Comparison of ENCODE assay signal across 1 cellular context in genomic region chr3:66344391-66344811, GRCh38.
TF ChIP-seq lines count a peak whose summit lies in the region.

No MANE protein-coding gene starts in this region.

TF ChIP-seq in SK-N-SH, 30 proteins besides CTCF, POLR2A, EP300 and RAD21 (continued from another document):
- no peak for TF ChIP-seq EZH2phosphoT487 (IDR thresholded peaks at IDR 0.05; ENCODE audit: borderline replicate concordance, low read depth)
- TF ChIP-seq TCF12 (IDR thresholded peaks at IDR 0.05): no peak
TF ChIP-seq in SK-N-SH: peak in this region for 0.
